1 cellular context compared by ENCODE assay signal in the genomic region with DNA sequence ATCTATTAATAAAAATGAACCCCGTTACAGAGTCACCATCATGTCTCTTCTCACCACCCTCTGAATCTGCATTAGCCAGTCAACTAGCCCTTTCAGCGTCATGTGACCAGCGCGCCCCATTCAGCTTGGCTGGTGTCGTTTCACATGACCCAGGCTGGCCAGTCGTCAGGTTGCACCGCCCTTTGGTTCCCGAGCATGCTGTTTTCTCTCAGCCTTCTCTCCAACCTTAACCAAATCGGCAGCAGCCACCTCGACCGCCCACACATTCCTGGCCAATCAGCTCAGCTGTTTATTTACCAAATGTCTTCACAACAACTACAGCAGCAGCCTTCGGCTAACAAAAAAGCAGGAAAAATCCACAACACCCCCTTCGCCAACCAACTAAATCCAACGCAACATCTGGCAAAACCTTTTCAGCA.
A peak's percentile ranks its signal among the peaks of the same experiment; 100 is the strongest.
TF ChIP-seq lines count a peak whose summit lies in the region.

No MANE protein-coding gene starts in this region.

TF ChIP-seq in HepG2, 621 proteins besides CTCF, POLR2A, EP300 and RAD21 (continued from another document):
- TF ChIP-seq AHR (CRISPR knock-in tag; IDR thresholded peaks at IDR 0.05) = peak; percentile 42; the same call in 1 of the 2 replicates
- peak; percentile 71 for TF ChIP-seq USF2 (IDR thresholded peaks at IDR 0.05; ENCODE audit: low read depth, low read length)
- TF ChIP-seq USF2 (CRISPR knock-in tag; IDR thresholded peaks at IDR 0.05; ENCODE audit: borderline replicate concordance) = peak; percentile 73; the same call in 1 of the 2 replicates
- peak; percentile 58; the same call in 1 of the 2 replicates for TF ChIP-seq IRF9 (CRISPR knock-in tag; IDR thresholded peaks at IDR 0.05; ENCODE audit: borderline replicate concordance)
- 0 out of 2 replicates have a peak, but pooled peaks have one; percentile 12 for TF ChIP-seq ZNF768 (CRISPR knock-in tag; IDR thresholded peaks at IDR 0.05)
- TF ChIP-seq, protein P1, sequence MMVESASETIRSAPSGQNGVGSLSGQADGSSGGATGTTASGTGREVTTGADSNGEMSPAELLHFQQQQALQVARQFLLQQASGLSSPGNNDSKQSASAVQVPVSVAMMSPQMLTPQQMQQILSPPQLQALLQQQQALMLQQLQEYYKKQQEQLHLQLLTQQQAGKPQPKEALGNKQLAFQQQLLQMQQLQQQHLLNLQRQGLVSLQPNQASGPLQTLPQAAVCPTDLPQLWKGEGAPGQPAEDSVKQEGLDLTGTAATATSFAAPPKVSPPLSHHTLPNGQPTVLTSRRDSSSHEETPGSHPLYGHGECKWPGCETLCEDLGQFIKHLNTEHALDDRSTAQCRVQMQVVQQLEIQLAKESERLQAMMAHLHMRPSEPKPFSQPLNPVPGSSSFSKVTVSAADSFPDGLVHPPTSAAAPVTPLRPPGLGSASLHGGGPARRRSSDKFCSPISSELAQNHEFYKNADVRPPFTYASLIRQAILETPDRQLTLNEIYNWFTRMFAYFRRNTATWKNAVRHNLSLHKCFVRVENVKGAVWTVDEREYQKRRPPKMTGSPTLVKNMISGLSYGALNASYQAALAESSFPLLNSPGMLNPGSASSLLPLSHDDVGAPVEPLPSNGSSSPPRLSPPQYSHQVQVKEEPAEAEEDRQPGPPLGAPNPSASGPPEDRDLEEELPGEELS (CRISPR knock-in tag; IDR thresholded peaks at IDR 0.05) = peak; percentile 12; the same call in 1 of the 2 replicates
- TF ChIP-seq, protein P2, sequence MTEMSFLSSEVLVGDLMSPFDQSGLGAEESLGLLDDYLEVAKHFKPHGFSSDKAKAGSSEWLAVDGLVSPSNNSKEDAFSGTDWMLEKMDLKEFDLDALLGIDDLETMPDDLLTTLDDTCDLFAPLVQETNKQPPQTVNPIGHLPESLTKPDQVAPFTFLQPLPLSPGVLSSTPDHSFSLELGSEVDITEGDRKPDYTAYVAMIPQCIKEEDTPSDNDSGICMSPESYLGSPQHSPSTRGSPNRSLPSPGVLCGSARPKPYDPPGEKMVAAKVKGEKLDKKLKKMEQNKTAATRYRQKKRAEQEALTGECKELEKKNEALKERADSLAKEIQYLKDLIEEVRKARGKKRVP (CRISPR knock-in tag; IDR thresholded peaks at IDR 0.05) = no peak
- TF ChIP-seq AGO2 (optimal IDR thresholded peaks at IDR 0.05; ENCODE audit: low read depth, low read length) = peak; percentile 37
- TF ChIP-seq SPEN (CRISPR knock-in tag; IDR thresholded peaks at IDR 0.05; ENCODE audit: low read depth) = no peak
- TF ChIP-seq ZFX (CRISPR knock-in tag; IDR thresholded peaks at IDR 0.05; ENCODE audit: low read depth) = no peak
- no peak for TF ChIP-seq ZNF790 (CRISPR knock-in tag; IDR thresholded peaks at IDR 0.05; ENCODE audit: borderline replicate concordance)
- peak; percentile 94 for TF ChIP-seq RBM22 (optimal IDR thresholded peaks at IDR 0.05; ENCODE audit: low read length)
- TF ChIP-seq POGZ (CRISPR knock-in tag; IDR thresholded peaks at IDR 0.05) = 0 out of 2 replicates have a peak, but pooled peaks have one; percentile 21
- TF ChIP-seq SIN3B (IDR thresholded peaks at IDR 0.05; ENCODE audit: low read length) = no peak
- TF ChIP-seq NONO (IDR thresholded peaks at IDR 0.05) = no peak
- no peak for TF ChIP-seq NONO (CRISPR knock-in tag; conservative IDR thresholded peaks at IDR 0.05)
- TF ChIP-seq ZFY (CRISPR knock-in tag; IDR thresholded peaks at IDR 0.05) = 0 out of 2 replicates have a peak, but pooled peaks have one; percentile 10
- TF ChIP-seq ZNF501 (CRISPR knock-in tag; IDR thresholded peaks at IDR 0.05) = no peak; the same call in 1 of the 2 replicates
- TF ChIP-seq CENPX (CRISPR knock-in tag; IDR thresholded peaks at IDR 0.05) = no peak
- 0 out of 2 replicates have a peak, but pooled peaks have one; percentile 11 for TF ChIP-seq FOSL2 (CRISPR knock-in tag; IDR thresholded peaks at IDR 0.05)
- no peak for TF ChIP-seq ZNF552 (CRISPR knock-in tag; IDR thresholded peaks at IDR 0.05; ENCODE audit: borderline replicate concordance)
- TF ChIP-seq, protein P3, sequence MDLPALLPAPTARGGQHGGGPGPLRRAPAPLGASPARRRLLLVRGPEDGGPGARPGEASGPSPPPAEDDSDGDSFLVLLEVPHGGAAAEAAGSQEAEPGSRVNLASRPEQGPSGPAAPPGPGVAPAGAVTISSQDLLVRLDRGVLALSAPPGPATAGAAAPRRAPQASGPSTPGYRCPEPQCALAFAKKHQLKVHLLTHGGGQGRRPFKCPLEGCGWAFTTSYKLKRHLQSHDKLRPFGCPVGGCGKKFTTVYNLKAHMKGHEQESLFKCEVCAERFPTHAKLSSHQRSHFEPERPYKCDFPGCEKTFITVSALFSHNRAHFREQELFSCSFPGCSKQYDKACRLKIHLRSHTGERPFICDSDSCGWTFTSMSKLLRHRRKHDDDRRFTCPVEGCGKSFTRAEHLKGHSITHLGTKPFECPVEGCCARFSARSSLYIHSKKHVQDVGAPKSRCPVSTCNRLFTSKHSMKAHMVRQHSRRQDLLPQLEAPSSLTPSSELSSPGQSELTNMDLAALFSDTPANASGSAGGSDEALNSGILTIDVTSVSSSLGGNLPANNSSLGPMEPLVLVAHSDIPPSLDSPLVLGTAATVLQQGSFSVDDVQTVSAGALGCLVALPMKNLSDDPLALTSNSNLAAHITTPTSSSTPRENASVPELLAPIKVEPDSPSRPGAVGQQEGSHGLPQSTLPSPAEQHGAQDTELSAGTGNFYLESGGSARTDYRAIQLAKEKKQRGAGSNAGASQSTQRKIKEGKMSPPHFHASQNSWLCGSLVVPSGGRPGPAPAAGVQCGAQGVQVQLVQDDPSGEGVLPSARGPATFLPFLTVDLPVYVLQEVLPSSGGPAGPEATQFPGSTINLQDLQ (CRISPR knock-in tag; IDR thresholded peaks at IDR 0.05) = no peak
- TF ChIP-seq ZNF713 (CRISPR knock-in tag; IDR thresholded peaks at IDR 0.05) = peak; percentile 54; the same call in 1 of the 2 replicates
- peak; percentile 19 for TF ChIP-seq DBP (CRISPR knock-in tag; IDR thresholded peaks at IDR 0.05; ENCODE audit: not compliant biosample characterization)
- TF ChIP-seq, protein P4, sequence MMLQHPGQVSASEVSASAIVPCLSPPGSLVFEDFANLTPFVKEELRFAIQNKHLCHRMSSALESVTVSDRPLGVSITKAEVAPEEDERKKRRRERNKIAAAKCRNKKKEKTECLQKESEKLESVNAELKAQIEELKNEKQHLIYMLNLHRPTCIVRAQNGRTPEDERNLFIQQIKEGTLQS (CRISPR knock-in tag; IDR thresholded peaks at IDR 0.05) = no peak
- peak; percentile 53; the same call in 1 of the 2 replicates for TF ChIP-seq NFYB (CRISPR knock-in tag; IDR thresholded peaks at IDR 0.05)
- no peak for TF ChIP-seq PRPF4 (IDR thresholded peaks at IDR 0.05; ENCODE audit: low read depth, low read length, poor library complexity, severe bottlenecking)
- TF ChIP-seq ATAD3A (CRISPR knock-in tag; IDR thresholded peaks at IDR 0.05) = no peak
- peak; percentile 24 for TF ChIP-seq RBFOX2 (IDR thresholded peaks at IDR 0.05; ENCODE audit: low read depth, low read length)
- no peak for TF ChIP-seq XRCC5 (optimal IDR thresholded peaks at IDR 0.05; ENCODE audit: low read length)
- TF ChIP-seq HBP1 (CRISPR knock-in tag; IDR thresholded peaks at IDR 0.05; ENCODE audit: low read depth) = no peak
- peak; percentile 49 for TF ChIP-seq POLR2G (IDR thresholded peaks at IDR 0.05; ENCODE audit: low read depth, low read length)
- no peak for TF ChIP-seq ZNF557 (CRISPR knock-in tag; IDR thresholded peaks at IDR 0.05)
- TF ChIP-seq ZBTB38 (CRISPR knock-in tag; IDR thresholded peaks at IDR 0.05) = peak; percentile 98
- no peak for TF ChIP-seq HHEX (CRISPR knock-in tag; IDR thresholded peaks at IDR 0.05)
- TF ChIP-seq SALL1 (CRISPR knock-in tag; IDR thresholded peaks at IDR 0.05) = peak; percentile 26; the same call in 1 of the 2 replicates
TF ChIP-seq in HepG2: peak in this region for 29.
